1 cellular context compared by ENCODE assay signal in the genomic region with DNA sequence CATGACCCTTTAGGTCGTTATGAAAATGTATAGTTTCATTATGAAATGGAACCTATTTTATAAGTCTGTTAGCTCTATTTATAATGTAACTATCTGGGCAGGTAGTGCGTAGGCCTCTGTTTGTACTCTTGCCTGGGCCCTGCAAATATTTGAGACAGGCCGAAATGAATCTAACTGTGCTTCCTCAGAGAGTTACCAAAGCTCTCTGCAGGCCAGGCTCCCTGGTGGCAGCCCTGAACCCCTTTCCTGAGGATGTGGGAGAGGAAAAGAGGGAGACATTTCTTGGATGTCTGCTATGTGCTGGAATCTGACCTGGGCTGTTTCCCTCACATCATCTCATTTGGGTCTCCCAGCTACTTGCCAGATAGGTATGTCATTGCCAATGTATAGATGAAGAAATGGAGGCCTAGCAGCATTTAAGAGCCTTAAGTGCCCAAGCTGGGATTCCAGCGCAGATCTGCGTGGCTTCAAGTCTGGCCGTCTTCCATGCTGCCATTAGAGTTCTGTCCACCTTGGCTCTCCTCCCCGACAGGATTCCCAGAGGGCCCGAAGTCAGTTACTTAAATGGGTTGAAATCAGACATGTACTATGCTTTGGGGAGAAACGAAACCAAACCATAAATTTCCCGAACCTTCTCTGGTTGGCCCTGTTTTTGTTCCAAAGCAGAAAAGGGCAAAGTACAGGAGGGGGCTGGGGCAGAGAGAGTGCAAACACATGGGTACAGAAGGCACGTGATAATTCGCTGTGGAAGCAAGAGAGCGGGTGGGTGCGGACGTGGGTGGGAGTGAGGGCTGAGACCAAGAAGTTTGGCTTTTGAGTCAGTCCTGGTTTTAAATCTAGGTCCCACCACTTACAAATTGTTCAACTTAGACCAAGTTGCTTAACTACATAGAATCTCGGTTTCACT.
TF ChIP-seq lines count a peak whose summit lies in the region.

No MANE protein-coding gene starts in this region.

TF ChIP-seq in GM12878, 131 proteins besides CTCF, POLR2A, EP300 and RAD21 (continued from another document):
- TF ChIP-seq CBX3 (IDR thresholded peaks at IDR 0.05; ENCODE audit: borderline replicate concordance, low read depth) (no peak), SUPT20H (IDR thresholded peaks at IDR 0.05; ENCODE audit: borderline replicate concordance, control insufficient read depth, low read depth, low read length) (no peak), IKZF2 (IDR thresholded peaks at IDR 0.05) (peak; percentile 32 to 50), FOXK2 (IDR thresholded peaks at IDR 0.05) (no peak), SMAD1 (IDR thresholded peaks at IDR 0.05; ENCODE audit: low read depth, partially characterized antibody) (no peak), JUNB (IDR thresholded peaks at IDR 0.05) (peak; percentile 85), ZNF622 (IDR thresholded peaks at IDR 0.05) (no peak), CHD1 (IDR thresholded peaks at IDR 0.05; ENCODE audit: low read depth, low read length) (0 out of 2 replicates have a peak, but pooled peaks have one; percentile 39), EGR1 (IDR thresholded peaks at IDR 0.05; ENCODE audit: borderline replicate concordance in 1 of 2, low read depth in 2 of 2, low read length in 2 of 2) (peak in 1 of 2 experiments; percentile 97; a peak in 2 of 3 replicates), SIX5 (IDR thresholded peaks at IDR 0.05; ENCODE audit: low read depth, low read length, severe bottlenecking) (no peak), ZNF217 (IDR thresholded peaks at IDR 0.05) (no peak), DPF2 (IDR thresholded peaks at IDR 0.05) (peak; percentile 14; the same call in 1 of the 2 replicates), YY1 (IDR thresholded peaks at IDR 0.05; ENCODE audit: low read depth, low read length) (no peak), MEF2A (IDR thresholded peaks at IDR 0.05; ENCODE audit: insufficient read depth, low read depth, low read length) (peak; percentile 98), MTA3 (IDR thresholded peaks at IDR 0.05; ENCODE audit: borderline replicate concordance, low read length) (0 out of 2 replicates have a peak, but pooled peaks have one; percentile 62), BMI1 (IDR thresholded peaks at IDR 0.05; ENCODE audit: borderline replicate concordance) (no peak), CHD2 (IDR thresholded peaks at IDR 0.05; ENCODE audit: borderline replicate concordance, low read depth, low read length) (peak; percentile 34; the same call in 1 of the 2 replicates), SREBF1 (IDR thresholded peaks at IDR 0.05; ENCODE audit: low read length) (no peak), BHLHE40 (IDR thresholded peaks at IDR 0.05; ENCODE audit: borderline replicate concordance in 1 of 2, low read depth in 2 of 2, low read length in 1 of 2) (peak; percentile 97), KDM1A (IDR thresholded peaks at IDR 0.05; ENCODE audit: borderline replicate concordance) (no peak), PML (IDR thresholded peaks at IDR 0.05; ENCODE audit: low read length) (no peak), MXI1 (IDR thresholded peaks at IDR 0.05; ENCODE audit: low read depth, low read length) (peak; percentile 79), TCF3 (IDR thresholded peaks at IDR 0.05; ENCODE audit: borderline replicate concordance, insufficient read depth, low read depth, low read length) (no peak), SP1 (IDR thresholded peaks at IDR 0.05; ENCODE audit: low read depth, low read length) (no peak), KAT2A (conservative IDR thresholded peaks at IDR 0.05; ENCODE audit: control insufficient read depth, low read depth, low read length) (no peak), MYB (IDR thresholded peaks at IDR 0.05; ENCODE audit: borderline replicate concordance, low read depth, low read length) (no peak), SMAD5 (IDR thresholded peaks at IDR 0.05; ENCODE audit: low read depth) (no peak)
- TF ChIP-seq, protein P1, sequence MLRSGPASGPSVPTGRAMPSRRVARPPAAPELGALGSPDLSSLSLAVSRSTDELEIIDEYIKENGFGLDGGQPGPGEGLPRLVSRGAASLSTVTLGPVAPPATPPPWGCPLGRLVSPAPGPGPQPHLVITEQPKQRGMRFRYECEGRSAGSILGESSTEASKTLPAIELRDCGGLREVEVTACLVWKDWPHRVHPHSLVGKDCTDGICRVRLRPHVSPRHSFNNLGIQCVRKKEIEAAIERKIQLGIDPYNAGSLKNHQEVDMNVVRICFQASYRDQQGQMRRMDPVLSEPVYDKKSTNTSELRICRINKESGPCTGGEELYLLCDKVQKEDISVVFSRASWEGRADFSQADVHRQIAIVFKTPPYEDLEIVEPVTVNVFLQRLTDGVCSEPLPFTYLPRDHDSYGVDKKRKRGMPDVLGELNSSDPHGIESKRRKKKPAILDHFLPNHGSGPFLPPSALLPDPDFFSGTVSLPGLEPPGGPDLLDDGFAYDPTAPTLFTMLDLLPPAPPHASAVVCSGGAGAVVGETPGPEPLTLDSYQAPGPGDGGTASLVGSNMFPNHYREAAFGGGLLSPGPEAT (IDR thresholded peaks at IDR 0.05; ENCODE audit: low read depth): no peak
- TF ChIP-seq, protein P2, sequence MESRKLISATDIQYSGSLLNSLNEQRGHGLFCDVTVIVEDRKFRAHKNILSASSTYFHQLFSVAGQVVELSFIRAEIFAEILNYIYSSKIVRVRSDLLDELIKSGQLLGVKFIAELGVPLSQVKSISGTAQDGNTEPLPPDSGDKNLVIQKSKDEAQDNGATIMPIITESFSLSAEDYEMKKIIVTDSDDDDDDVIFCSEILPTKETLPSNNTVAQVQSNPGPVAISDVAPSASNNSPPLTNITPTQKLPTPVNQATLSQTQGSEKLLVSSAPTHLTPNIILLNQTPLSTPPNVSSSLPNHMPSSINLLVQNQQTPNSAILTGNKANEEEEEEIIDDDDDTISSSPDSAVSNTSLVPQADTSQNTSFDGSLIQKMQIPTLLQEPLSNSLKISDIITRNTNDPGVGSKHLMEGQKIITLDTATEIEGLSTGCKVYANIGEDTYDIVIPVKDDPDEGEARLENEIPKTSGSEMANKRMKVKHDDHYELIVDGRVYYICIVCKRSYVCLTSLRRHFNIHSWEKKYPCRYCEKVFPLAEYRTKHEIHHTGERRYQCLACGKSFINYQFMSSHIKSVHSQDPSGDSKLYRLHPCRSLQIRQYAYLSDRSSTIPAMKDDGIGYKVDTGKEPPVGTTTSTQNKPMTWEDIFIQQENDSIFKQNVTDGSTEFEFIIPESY (IDR thresholded peaks at IDR 0.05): no peak
- TF ChIP-seq, protein P3, sequence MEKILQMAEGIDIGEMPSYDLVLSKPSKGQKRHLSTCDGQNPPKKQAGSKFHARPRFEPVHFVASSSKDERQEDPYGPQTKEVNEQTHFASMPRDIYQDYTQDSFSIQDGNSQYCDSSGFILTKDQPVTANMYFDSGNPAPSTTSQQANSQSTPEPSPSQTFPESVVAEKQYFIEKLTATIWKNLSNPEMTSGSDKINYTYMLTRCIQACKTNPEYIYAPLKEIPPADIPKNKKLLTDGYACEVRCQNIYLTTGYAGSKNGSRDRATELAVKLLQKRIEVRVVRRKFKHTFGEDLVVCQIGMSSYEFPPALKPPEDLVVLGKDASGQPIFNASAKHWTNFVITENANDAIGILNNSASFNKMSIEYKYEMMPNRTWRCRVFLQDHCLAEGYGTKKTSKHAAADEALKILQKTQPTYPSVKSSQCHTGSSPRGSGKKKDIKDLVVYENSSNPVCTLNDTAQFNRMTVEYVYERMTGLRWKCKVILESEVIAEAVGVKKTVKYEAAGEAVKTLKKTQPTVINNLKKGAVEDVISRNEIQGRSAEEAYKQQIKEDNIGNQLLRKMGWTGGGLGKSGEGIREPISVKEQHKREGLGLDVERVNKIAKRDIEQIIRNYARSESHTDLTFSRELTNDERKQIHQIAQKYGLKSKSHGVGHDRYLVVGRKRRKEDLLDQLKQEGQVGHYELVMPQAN (conservative IDR thresholded peaks at IDR 0.05): 0 out of 2 replicates have a peak, but pooled peaks have one; percentile 44
- TF ChIP-seq, protein P4, sequence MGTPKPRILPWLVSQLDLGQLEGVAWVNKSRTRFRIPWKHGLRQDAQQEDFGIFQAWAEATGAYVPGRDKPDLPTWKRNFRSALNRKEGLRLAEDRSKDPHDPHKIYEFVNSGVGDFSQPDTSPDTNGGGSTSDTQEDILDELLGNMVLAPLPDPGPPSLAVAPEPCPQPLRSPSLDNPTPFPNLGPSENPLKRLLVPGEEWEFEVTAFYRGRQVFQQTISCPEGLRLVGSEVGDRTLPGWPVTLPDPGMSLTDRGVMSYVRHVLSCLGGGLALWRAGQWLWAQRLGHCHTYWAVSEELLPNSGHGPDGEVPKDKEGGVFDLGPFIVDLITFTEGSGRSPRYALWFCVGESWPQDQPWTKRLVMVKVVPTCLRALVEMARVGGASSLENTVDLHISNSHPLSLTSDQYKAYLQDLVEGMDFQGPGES (IDR thresholded peaks at IDR 0.05): no peak
- TF ChIP-seq, protein P5, sequence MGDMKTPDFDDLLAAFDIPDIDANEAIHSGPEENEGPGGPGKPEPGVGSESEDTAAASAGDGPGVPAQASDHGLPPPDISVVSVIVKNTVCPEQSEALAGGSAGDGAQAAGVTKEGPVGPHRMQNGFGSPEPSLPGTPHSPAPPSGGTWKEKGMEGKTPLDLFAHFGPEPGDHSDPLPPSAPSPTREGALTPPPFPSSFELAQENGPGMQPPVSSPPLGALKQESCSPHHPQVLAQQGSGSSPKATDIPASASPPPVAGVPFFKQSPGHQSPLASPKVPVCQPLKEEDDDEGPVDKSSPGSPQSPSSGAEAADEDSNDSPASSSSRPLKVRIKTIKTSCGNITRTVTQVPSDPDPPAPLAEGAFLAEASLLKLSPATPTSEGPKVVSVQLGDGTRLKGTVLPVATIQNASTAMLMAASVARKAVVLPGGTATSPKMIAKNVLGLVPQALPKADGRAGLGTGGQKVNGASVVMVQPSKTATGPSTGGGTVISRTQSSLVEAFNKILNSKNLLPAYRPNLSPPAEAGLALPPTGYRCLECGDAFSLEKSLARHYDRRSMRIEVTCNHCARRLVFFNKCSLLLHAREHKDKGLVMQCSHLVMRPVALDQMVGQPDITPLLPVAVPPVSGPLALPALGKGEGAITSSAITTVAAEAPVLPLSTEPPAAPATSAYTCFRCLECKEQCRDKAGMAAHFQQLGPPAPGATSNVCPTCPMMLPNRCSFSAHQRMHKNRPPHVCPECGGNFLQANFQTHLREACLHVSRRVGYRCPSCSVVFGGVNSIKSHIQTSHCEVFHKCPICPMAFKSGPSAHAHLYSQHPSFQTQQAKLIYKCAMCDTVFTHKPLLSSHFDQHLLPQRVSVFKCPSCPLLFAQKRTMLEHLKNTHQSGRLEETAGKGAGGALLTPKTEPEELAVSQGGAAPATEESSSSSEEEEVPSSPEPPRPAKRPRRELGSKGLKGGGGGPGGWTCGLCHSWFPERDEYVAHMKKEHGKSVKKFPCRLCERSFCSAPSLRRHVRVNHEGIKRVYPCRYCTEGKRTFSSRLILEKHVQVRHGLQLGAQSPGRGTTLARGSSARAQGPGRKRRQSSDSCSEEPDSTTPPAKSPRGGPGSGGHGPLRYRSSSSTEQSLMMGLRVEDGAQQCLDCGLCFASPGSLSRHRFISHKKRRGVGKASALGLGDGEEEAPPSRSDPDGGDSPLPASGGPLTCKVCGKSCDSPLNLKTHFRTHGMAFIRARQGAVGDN (IDR thresholded peaks at IDR 0.05): peak; percentile 89
